Comparison of ENCODE assay signal across 12 cellular contexts in genomic region chr5:58773744-58774441, GRCh38.
A peak's percentile ranks its signal among the peaks of the same experiment; 100 is the strongest.
DNase-seq lines count a peak whose midpoint lies in the region; ATAC-seq and TF ChIP-seq lines count a peak whose summit lies in the region.
"Had no signal": no experiment of that assay in that cellular context is flagged by ENCODE, and none has a peak within 500 bp of the region (broad histone marks: within the 10 kb centered on the region; RNA-seq: fewer than 3 reads in every experiment).

No MANE protein-coding gene starts in this region.

- peaks cover 23% of the 10 kb centered on the region for H3K4me1 Mint-ChIP-seq in glutamatergic neuron (ENCODE audit: low read depth, unreplicated experiment)
- H3K4me1 Mint-ChIP-seq: CD4-positive, alpha-beta memory T cell had no signal

- peaks cover 7% of the 10 kb centered on the region for H3K27me3 Mint-ChIP-seq in glutamatergic neuron (ENCODE audit: unreplicated experiment)

- no peak for TF ChIP-seq CTCF in glutamatergic neuron (IDR thresholded peaks at IDR 0.05; ENCODE audit: partially characterized antibody, unreplicated experiment)
- no peak for TF ChIP-seq CTCF in vagina (IDR thresholded peaks at IDR 0.05)

- peak overlapping the region; percentile 41 for H3K27ac Mint-ChIP-seq in glutamatergic neuron (ENCODE audit: unreplicated experiment)
- H3K27ac Mint-ChIP-seq: nephron had no signal

- intact Hi-C loops in vagina (cut with DNase I): no loop called here

- H3K9me3 ChIP-seq in vagina: no peaks in the 10 kb centered on the region

- DNase-seq in DMS153 (lab: John Stamatoyannopoulos, UW) (peak; percentile 31), DMS153 treated with DMSO at 0.1 percent for 48 hours (lab: John Stamatoyannopoulos, UW; ENCODE audit: unreplicated experiment) (no peak), NCI-H446 (lab: John Stamatoyannopoulos, UW) (peak; percentile 79 to 93), glutamatergic neuron (peak; percentile 31), pons (ENCODE audit: low spot score) (peak; percentile 43), vagina (ENCODE audit: extremely low spot score in 2 of 2) (no peak), GDM1 (lab: John Stamatoyannopoulos, UW) (no peak)
- DNase-seq: CD4-positive, alpha-beta memory T cell had no signal

- no peak for TF ChIP-seq POLR2A in vagina (IDR thresholded peaks at IDR 0.05)

- no peaks in the 10 kb centered on the region for H3K27me3 ChIP-seq in vagina

- no peak for ATAC-seq in HG03135 (IDR thresholded peaks at IDR 0.05; ENCODE audit: unreplicated experiment)
- ATAC-seq: HCT116 had no signal

- no peaks in the 10 kb centered on the region for H3K4me1 ChIP-seq in vagina

- H3K4me3 ChIP-seq in vagina: no peak overlapping the region

- no peak overlapping the region for H3K4me3 Mint-ChIP-seq in glutamatergic neuron (ENCODE audit: unreplicated experiment)
- H3K4me3 Mint-ChIP-seq: CD4-positive, alpha-beta memory T cell; nephron had no signal

- H3K27ac ChIP-seq in vagina: no peak overlapping the region
- H3K27ac ChIP-seq: 22Rv1 had no signal

- H3K9me3 Mint-ChIP-seq in glutamatergic neuron (ENCODE audit: unreplicated experiment): peaks cover 13% of the 10 kb centered on the region
- H3K9me3 Mint-ChIP-seq: CD4-positive, alpha-beta memory T cell; nephron had no signal

- no peaks in the 10 kb centered on the region for H3K36me3 ChIP-seq in vagina

- no peaks in the 10 kb centered on the region for H3K36me3 Mint-ChIP-seq in glutamatergic neuron (ENCODE audit: unreplicated experiment)
- H3K36me3 Mint-ChIP-seq: CD4-positive, alpha-beta memory T cell had no signal

Comparison
In these comparisons a context has a peak if more than half of its experiments do, and no peak if none do; other contexts are left out.
1. DNase-seq: peak in DMS153 (single experiment), NCI-H446 (2 of 2), glutamatergic neuron (single experiment) and pons (single experiment); none in DMS153 treated with DMSO at 0.1 percent for 48 hours (single experiment), vagina (0 of 2) and GDM1 (single experiment).